ENCODE assay signal across 1 cellular context in the genomic region with DNA sequence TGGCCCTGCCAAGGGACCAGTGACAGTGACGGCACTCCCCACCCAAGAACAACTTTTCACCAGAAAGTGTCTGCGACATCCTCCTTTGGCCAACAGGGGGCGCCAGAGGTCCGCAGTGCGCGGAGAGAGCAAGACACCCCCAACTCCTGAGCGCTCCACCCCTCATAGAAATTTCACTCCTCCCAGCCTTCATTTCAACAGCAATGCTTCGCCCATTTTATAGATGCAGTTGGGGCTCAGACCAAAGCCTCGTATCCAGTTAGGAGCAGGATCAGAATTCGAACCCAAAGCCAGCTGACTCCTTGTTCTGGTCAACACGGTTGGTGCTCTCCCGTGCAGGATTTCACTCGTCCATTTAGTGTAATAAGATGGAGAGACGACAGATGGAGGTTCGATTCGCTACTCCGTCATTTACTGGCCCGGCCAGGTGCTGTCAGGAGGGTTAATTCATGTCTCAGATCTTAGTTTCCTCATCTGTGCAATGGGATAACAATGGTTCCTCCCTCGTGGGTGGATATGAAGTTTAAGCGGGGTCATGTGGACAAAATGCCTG.
A peak's percentile ranks its signal among the peaks of the same experiment; 100 is the strongest.
TF ChIP-seq lines count a peak whose summit lies in the region.

No MANE protein-coding gene starts in this region.

TF ChIP-seq in HepG2, 621 proteins besides CTCF, POLR2A, EP300 and RAD21 (continues in another document):
- TF ChIP-seq STAG1 (CRISPR knock-in tag; IDR thresholded peaks at IDR 0.05) = peak; percentile 87
- TF ChIP-seq, protein P1, sequence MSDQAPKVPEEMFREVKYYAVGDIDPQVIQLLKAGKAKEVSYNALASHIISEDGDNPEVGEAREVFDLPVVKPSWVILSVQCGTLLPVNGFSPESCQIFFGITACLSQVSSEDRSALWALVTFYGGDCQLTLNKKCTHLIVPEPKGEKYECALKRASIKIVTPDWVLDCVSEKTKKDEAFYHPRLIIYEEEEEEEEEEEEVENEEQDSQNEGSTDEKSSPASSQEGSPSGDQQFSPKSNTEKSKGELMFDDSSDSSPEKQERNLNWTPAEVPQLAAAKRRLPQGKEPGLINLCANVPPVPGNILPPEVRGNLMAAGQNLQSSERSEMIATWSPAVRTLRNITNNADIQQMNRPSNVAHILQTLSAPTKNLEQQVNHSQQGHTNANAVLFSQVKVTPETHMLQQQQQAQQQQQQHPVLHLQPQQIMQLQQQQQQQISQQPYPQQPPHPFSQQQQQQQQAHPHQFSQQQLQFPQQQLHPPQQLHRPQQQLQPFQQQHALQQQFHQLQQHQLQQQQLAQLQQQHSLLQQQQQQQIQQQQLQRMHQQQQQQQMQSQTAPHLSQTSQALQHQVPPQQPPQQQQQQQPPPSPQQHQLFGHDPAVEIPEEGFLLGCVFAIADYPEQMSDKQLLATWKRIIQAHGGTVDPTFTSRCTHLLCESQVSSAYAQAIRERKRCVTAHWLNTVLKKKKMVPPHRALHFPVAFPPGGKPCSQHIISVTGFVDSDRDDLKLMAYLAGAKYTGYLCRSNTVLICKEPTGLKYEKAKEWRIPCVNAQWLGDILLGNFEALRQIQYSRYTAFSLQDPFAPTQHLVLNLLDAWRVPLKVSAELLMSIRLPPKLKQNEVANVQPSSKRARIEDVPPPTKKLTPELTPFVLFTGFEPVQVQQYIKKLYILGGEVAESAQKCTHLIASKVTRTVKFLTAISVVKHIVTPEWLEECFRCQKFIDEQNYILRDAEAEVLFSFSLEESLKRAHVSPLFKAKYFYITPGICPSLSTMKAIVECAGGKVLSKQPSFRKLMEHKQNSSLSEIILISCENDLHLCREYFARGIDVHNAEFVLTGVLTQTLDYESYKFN (CRISPR knock-in tag; conservative IDR thresholded peaks at IDR 0.05) = no peak
- TF ChIP-seq ZMYM2 (CRISPR knock-in tag; IDR thresholded peaks at IDR 0.05) = 0 out of 2 replicates have a peak, but pooled peaks have one; percentile 31
- TF ChIP-seq HMGXB4 (CRISPR knock-in tag; IDR thresholded peaks at IDR 0.05; ENCODE audit: borderline replicate concordance in 1 of 2, low read depth in 1 of 2) = peak in 1 of 2 experiments; percentile 26; a peak in 1 of 4 replicates
- TF ChIP-seq ZBTB3 (CRISPR knock-in tag; IDR thresholded peaks at IDR 0.05; ENCODE audit: borderline replicate concordance, low read depth) = no peak
- TF ChIP-seq PHF21A (CRISPR knock-in tag; IDR thresholded peaks at IDR 0.05) = peak; percentile 36; the same call in 1 of the 2 replicates
- TF ChIP-seq KLF13 (CRISPR knock-in tag; IDR thresholded peaks at IDR 0.05) = no peak
- 0 out of 2 replicates have a peak, but pooled peaks have one; percentile 5 for TF ChIP-seq FOSL2 (CRISPR knock-in tag; IDR thresholded peaks at IDR 0.05)
- TF ChIP-seq PATZ1 (CRISPR knock-in tag; IDR thresholded peaks at IDR 0.05) = peak; percentile 82
- no peak for TF ChIP-seq ZBTB39 (CRISPR knock-in tag; IDR thresholded peaks at IDR 0.05)
- TF ChIP-seq CHD4 (IDR thresholded peaks at IDR 0.05; ENCODE audit: borderline replicate concordance, low read length) = peak; percentile 75; the same call in 1 of the 2 replicates
- TF ChIP-seq HDAC1 (CRISPR knock-in tag; IDR thresholded peaks at IDR 0.05) = 0 out of 2 replicates have a peak, but pooled peaks have one; percentile 30
- TF ChIP-seq, protein P2, sequence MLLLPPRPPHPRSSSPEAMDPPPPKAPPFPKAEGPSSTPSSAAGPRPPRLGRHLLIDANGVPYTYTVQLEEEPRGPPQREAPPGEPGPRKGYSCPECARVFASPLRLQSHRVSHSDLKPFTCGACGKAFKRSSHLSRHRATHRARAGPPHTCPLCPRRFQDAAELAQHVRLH (CRISPR knock-in tag; IDR thresholded peaks at IDR 0.05; ENCODE audit: borderline replicate concordance, low read depth) = peak; percentile 15; the same call in 1 of the 2 replicates
- TF ChIP-seq, protein P3, sequence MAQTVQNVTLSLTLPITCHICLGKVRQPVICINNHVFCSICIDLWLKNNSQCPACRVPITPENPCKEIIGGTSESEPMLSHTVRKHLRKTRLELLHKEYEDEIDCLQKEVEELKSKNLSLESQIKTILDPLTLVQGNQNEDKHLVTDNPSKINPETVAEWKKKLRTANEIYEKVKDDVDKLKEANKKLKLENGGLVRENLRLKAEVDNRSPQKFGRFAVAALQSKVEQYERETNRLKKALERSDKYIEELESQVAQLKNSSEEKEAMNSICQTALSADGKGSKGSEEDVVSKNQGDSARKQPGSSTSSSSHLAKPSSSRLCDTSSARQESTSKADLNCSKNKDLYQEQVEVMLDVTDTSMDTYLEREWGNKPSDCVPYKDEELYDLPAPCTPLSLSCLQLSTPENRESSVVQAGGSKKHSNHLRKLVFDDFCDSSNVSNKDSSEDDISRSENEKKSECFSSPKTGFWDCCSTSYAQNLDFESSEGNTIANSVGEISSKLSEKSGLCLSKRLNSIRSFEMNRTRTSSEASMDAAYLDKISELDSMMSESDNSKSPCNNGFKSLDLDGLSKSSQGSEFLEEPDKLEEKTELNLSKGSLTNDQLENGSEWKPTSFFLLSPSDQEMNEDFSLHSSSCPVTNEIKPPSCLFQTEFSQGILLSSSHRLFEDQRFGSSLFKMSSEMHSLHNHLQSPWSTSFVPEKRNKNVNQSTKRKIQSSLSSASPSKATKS (CRISPR knock-in tag; IDR thresholded peaks at IDR 0.05) = no peak
- TF ChIP-seq KMT2A (CRISPR knock-in tag; IDR thresholded peaks at IDR 0.05) = no peak
- 0 out of 2 replicates have a peak, but pooled peaks have one; percentile 23 for TF ChIP-seq ZNF205 (CRISPR knock-in tag; IDR thresholded peaks at IDR 0.05)
- TF ChIP-seq ETV5 (CRISPR knock-in tag; IDR thresholded peaks at IDR 0.05; ENCODE audit: borderline replicate concordance) = 0 out of 2 replicates have a peak, but pooled peaks have one; percentile 14
- TF ChIP-seq ETS1 (CRISPR knock-in tag; IDR thresholded peaks at IDR 0.05) = 0 out of 2 replicates have a peak, but pooled peaks have one; percentile 39
- no peak for TF ChIP-seq ZNF318 (CRISPR knock-in tag; IDR thresholded peaks at IDR 0.05)
- 0 out of 2 replicates have a peak, but pooled peaks have one; percentile 52 for TF ChIP-seq KDM2A (CRISPR knock-in tag; IDR thresholded peaks at IDR 0.05; ENCODE audit: borderline replicate concordance, low read depth)
- 0 out of 2 replicates have a peak, but pooled peaks have one; percentile 21 for TF ChIP-seq TBX2 (CRISPR knock-in tag; IDR thresholded peaks at IDR 0.05; ENCODE audit: borderline replicate concordance)
- TF ChIP-seq ZNF629 (CRISPR knock-in tag; conservative IDR thresholded peaks at IDR 0.05) = peak; percentile 95
- peak; percentile 40; the same call in 1 of the 2 replicates for TF ChIP-seq GATAD2A (CRISPR knock-in tag; IDR thresholded peaks at IDR 0.05)
- 0 out of 2 replicates have a peak, but pooled peaks have one; percentile 20 for TF ChIP-seq ZNF3 (CRISPR knock-in tag; IDR thresholded peaks at IDR 0.05)
- peak; percentile 72; the same call in 1 of the 2 replicates for TF ChIP-seq ZMYM3 (CRISPR knock-in tag; IDR thresholded peaks at IDR 0.05)
- peak; percentile 56 for TF ChIP-seq SMC3 (IDR thresholded peaks at IDR 0.05; ENCODE audit: low read length)
- TF ChIP-seq ZNF740 (CRISPR knock-in tag; IDR thresholded peaks at IDR 0.05) = peak; percentile 52
- TF ChIP-seq SYNCRIP (IDR thresholded peaks at IDR 0.05; ENCODE audit: insufficient read depth, low read depth, low read length) = no peak
